In the genomic region with DNA sequence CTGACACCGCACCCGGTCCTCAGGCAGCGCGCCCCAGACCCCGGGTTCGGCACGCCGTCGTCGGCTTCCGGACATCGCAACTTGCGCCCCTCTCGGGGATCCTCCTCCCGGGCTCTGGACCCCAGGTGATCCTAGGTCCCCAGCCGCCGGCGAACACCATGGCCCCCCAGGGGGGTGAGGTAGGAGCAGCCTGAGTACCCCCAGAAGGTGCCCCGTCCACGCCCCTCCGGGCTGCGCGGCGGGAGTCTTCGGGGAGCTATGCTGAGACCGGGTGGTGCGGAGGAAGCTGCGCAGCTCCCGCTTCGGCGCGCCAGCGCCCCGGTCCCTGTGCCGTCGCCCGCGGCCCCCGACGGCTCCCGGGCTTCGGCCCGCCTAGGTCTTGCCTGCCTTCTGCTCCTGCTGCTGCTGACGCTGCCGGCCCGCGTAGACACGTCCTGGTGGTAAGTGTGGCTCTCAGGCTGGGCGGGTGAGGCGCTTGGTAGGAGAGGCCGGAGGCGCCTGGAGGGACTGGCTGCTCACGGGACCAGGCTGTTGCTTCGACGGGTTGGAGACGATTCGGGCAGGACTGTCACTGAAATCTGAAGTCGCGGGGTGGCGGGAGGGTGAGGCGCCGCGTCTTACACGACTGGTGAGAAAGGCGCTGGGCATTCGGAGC, we compare ENCODE assay signal across 8 cellular contexts. TPM values are rescaled to one million over a fixed set of nuclear protein-coding genes. Genes with fewer than 3 reads are reported as not detected.
DNase-seq lines count a peak whose midpoint lies in the region; ATAC-seq and TF ChIP-seq lines count a peak whose summit lies in the region.

No MANE protein-coding gene starts in this region.

- POLR2A ChIA-PET in Panc1 (lab: Charles Lee), result no interaction called here

- no peaks in the 10 kb centered on the region for H3K4me1 ChIP-seq in Panc1 (ENCODE audit: control insufficient read depth, insufficient read depth, low read length)
- peaks cover 18% of the 10 kb centered on the region for H3K4me1 ChIP-seq in mesodermal cell (ENCODE audit: control insufficient read depth, insufficient read depth, low read length, poor library complexity, severe bottlenecking)

- CTCF ChIA-PET in Panc1 (lab: Charles Lee), result no interaction called here

- intact Hi-C loops in Panc1 (cut with micrococcal nuclease; ENCODE audit: unreplicated experiment), result loop anchor here (10.0 kb wide), 1 partner anchor 106 kb away; a partner anchor contains a TSS

- TF ChIP-seq CTCF in Panc1 (IDR thresholded peaks at IDR 0.05) (no peak), coronary artery (IDR thresholded peaks at IDR 0.05) (no peak)

- in situ Hi-C loops in Panc1 (cut with HindIII; ENCODE audit: low pct_unique_long_range_greater_than_20kb, low sequenced_read_pairs), result no loop called here

- peak overlapping the region; percentile 50 to 65 for H3K4me3 ChIP-seq in Panc1 (ENCODE audit: low read depth in 2 of 2, low read length in 2 of 2)
- peak overlapping the region; percentile 78 for H3K4me3 ChIP-seq in coronary artery
- peak overlapping the region; percentile 44 for H3K4me3 ChIP-seq in mesodermal cell (ENCODE audit: extremely low read depth, insufficient read depth, low read length, poor library complexity, severe bottlenecking)

- no peaks in the 10 kb centered on the region for H3K27me3 ChIP-seq in Panc1 (ENCODE audit: control insufficient read depth, insufficient read depth, low read length)

- no peaks in the 10 kb centered on the region for H3K36me3 ChIP-seq in Panc1 (ENCODE audit: control insufficient read depth, insufficient read depth, low read length)
- H3K36me3 ChIP-seq in mesodermal cell (ENCODE audit: control insufficient read depth, insufficient read depth, low read length), result no peaks in the 10 kb centered on the region

- no TSS peak for BruUV-seq in Panc1 (replicated peaks; lab: Mats Ljungman, UMichigan)

- ATAC-seq in GM18907 (IDR thresholded peaks at IDR 0.05; ENCODE audit: unreplicated experiment) (peak; percentile 27), Panc1 (no peak), HG02840 (IDR thresholded peaks at IDR 0.05; ENCODE audit: low FRiP score, unreplicated experiment) (no peak)

- 2 to 4% methylated on average over 46 to 55 of the region's 66 CpGs for WGBS in mesodermal cell (ENCODE audit: insufficient coverage in 2 of 2), 2 experiments

- no peaks in the 10 kb centered on the region for H3K9me3 ChIP-seq in Panc1 (ENCODE audit: control insufficient read depth, insufficient read depth, low read depth, low read length)
- H3K9me3 ChIP-seq in mesodermal cell (ENCODE audit: control insufficient read depth, low read length), result no peaks in the 10 kb centered on the region

- H3K27ac ChIP-seq in Panc1 (ENCODE audit: low read length) (no peak overlapping the region), coronary artery (peak overlapping the region in 1 of 2 donors; percentile 47), mesodermal cell (ENCODE audit: low read depth, low read length, severe bottlenecking) (no peak overlapping the region)

- DNase-seq in Panc1 (ENCODE audit: low read depth, low spot score), result no peak
- DNase-seq in coronary artery (ENCODE audit: low spot score), result no peak
- DNase-seq in ureter (ENCODE audit: low spot score), result peak; percentile 44
- no peak for DNase-seq in amygdala (lab: John Stamatoyannopoulos, UW)
- no peak for DNase-seq in nucleus accumbens (lab: John Stamatoyannopoulos, UW)

RNA-seq across cellular contexts. Expression of a gene that starts 0.4 kb away (rescaled TPM):
- total RNA-seq in Panc1 (2021; ENCODE audit: unreplicated experiment) (1.6 TPM), ureter (5.6 TPM)
- polyA plus RNA-seq in Panc1 (2012; ENCODE audit: insufficient read length), result 2.0 TPM
- 0.70 TPM for polyA plus RNA-seq in mesodermal cell (2013, experiment 1 of 2)
- polyA plus RNA-seq in mesodermal cell (2013, experiment 2 of 2), result 0.40 TPM
